In genomic region chr3:49654955-49655556, GRCh38 we compare ENCODE assay signal across 21 cellular contexts. TPM values are rescaled to one million over a fixed set of nuclear protein-coding genes. Genes with fewer than 3 reads are reported as not detected.
DNase-seq lines count a peak whose midpoint lies in the region; ATAC-seq and TF ChIP-seq lines count a peak whose summit lies in the region.
"Had no signal": no experiment of that assay in that cellular context is flagged by ENCODE, and none has a peak within 500 bp of the region (broad histone marks: within the 10 kb centered on the region; RNA-seq: fewer than 3 reads in every experiment).

No MANE protein-coding gene starts in this region.

- DNase-seq in NCI-H2081 (lab: John Stamatoyannopoulos, UW) (peak; percentile 76 to 91), SHP77 (lab: John Stamatoyannopoulos, UW) (peak; percentile 26 to 75)
- DNase-seq in stimulated activated naive B cell treated with anti-CD40 and anti-IgM and Interleukin-4, amounts not matched to agents 10 μg/mL and 1 μg/mL and 100 μg/mL, for 72 hours, result no peak
- DNase-seq in activated T-cell treated with anti-CD3 and anti-CD28 coated beads, Interleukin-2, amount 50 U/mL, for 4 hours, result no peak
- DNase-seq: activated CD8-positive, alpha-beta T cell treated with anti-CD3 and anti-CD28 coated beads, Interleukin-2, amount 10 ng/mL, durations not matched to agents 7 days and 5 days; activated T-cell treated with anti-CD3 and anti-CD28 coated beads, Interleukin-2, amount 50 U/mL, for 72 hours; AML-193; endodermal cell; heart left ventricle; islet precursor cell; mesenchymal stem cell; NCI-H226; stimulated activated CD4-positive, alpha-beta T cell treated with anti-CD3 and anti-CD28 coated beads, Interleukin-4, amount 100 ng/mL, for 24 hours had no signal

- no peaks in the 10 kb centered on the region for H3K36me3 Mint-ChIP-seq in stimulated activated naive B cell treated with anti-CD40 and anti-IgM and Interleukin-4, amounts not matched to agents 10 μg/mL and 1 μg/mL and 100 μg/mL, for 72 hours
- no peaks in the 10 kb centered on the region for H3K36me3 Mint-ChIP-seq in activated T-cell treated with anti-CD3 and anti-CD28 coated beads, Interleukin-2, amount 50 U/mL, for 4 hours (ENCODE audit: insufficient read depth)
- H3K36me3 Mint-ChIP-seq: activated naive CD8-positive, alpha-beta T cell; natural killer cell treated with Interleukin-12 subunit alpha and Interleukin-12 subunit beta and Interleukin-15 and Interleukin-18, amount 100 ng/mL, for 72 hours had no signal

- CTCF ChIA-PET in HEK293 (lab: Yijun Ruan, JAX), result no interaction called here

- H3K27ac ChIP-seq in HEK293 (ENCODE audit: extremely low read depth, low read depth, low read length), result no peak overlapping the region
- H3K27ac ChIP-seq: heart left ventricle, prostate gland had no signal

- H3K4me1 ChIP-seq in HEK293 (ENCODE audit: control insufficient read depth, insufficient read depth, low read length), result no peaks in the 10 kb centered on the region
- H3K4me1 ChIP-seq: heart left ventricle, prostate gland had no signal

- no peak overlapping the region for H3K27ac Mint-ChIP-seq in stimulated activated naive B cell treated with anti-CD40 and anti-IgM and Interleukin-4, amounts not matched to agents 10 μg/mL and 1 μg/mL and 100 μg/mL, for 72 hours
- H3K27ac Mint-ChIP-seq: activated CD8-positive, alpha-beta T cell treated with anti-CD3 and anti-CD28 coated beads, Interleukin-2, amount 10 ng/mL, durations not matched to agents 7 days and 5 days; activated naive CD8-positive, alpha-beta T cell; activated T-cell treated with anti-CD3 and anti-CD28 coated beads, Interleukin-2, amount 50 U/mL, for 72 hours; endodermal cell; natural killer cell treated with Interleukin-12 subunit alpha and Interleukin-12 subunit beta and Interleukin-15 and Interleukin-18, amount 100 ng/mL, for 72 hours; T-helper 1 cell treated with Interleukin-12 subunit alpha and Interleukin-12 subunit beta and Interleukin-4 antibody, amounts not matched to agents 30 μg/mL and 1 μg/mL, for 36 hours had no signal

- H3K36me3 ChIP-seq in HEK293 (ENCODE audit: control insufficient read depth in 2 of 2, insufficient read depth in 1 of 2, low read length in 2 of 2), result no peaks in the 10 kb centered on the region
- H3K36me3 ChIP-seq: prostate gland had no signal

- H3K4me3 Mint-ChIP-seq in stimulated activated naive B cell treated with anti-CD40 and anti-IgM and Interleukin-4, amounts not matched to agents 10 μg/mL and 1 μg/mL and 100 μg/mL, for 72 hours, result no peak overlapping the region
- H3K4me3 Mint-ChIP-seq in activated T-cell treated with anti-CD3 and anti-CD28 coated beads, Interleukin-2, amount 50 U/mL, for 4 hours, result no peak overlapping the region
- H3K4me3 Mint-ChIP-seq: activated CD8-positive, alpha-beta T cell treated with anti-CD3 and anti-CD28 coated beads, Interleukin-2, amount 10 ng/mL, durations not matched to agents 7 days and 5 days; activated naive CD8-positive, alpha-beta T cell; activated T-cell treated with anti-CD3 and anti-CD28 coated beads, Interleukin-2, amount 50 U/mL, for 72 hours; endodermal cell; natural killer cell treated with Interleukin-12 subunit alpha and Interleukin-12 subunit beta and Interleukin-15 and Interleukin-18, amount 100 ng/mL, for 72 hours; T-helper 1 cell treated with Interleukin-12 subunit alpha and Interleukin-12 subunit beta and Interleukin-4 antibody, amounts not matched to agents 30 μg/mL and 1 μg/mL, for 36 hours had no signal

- no peak overlapping the region for H3K4me3 ChIP-seq in HEK293 (ENCODE audit: low read depth, low read length)
- H3K4me3 ChIP-seq: heart left ventricle, prostate gland, smooth muscle cell had no signal

- peak; percentile 36 to 47 for ATAC-seq in stimulated activated naive B cell treated with anti-CD40 and anti-IgM and Interleukin-4, amounts not matched to agents 10 μg/mL and 1 μg/mL and 100 μg/mL, for 72 hours (replicated peaks)
- ATAC-seq in HG03521 (IDR thresholded peaks at IDR 0.05; ENCODE audit: unreplicated experiment), result no peak
- no peak for ATAC-seq in GM21390 (IDR thresholded peaks at IDR 0.05; ENCODE audit: unreplicated experiment)
- no peak for ATAC-seq in activated T-cell treated with anti-CD3 and anti-CD28 coated beads, Interleukin-2, amount 50 U/mL, for 4 hours
- ATAC-seq: activated CD8-positive, alpha-beta T cell treated with anti-CD3 and anti-CD28 coated beads, Interleukin-2, amount 10 ng/mL, durations not matched to agents 7 days and 5 days; activated T-cell treated with anti-CD3 and anti-CD28 coated beads, Interleukin-2, amount 50 U/mL, for 72 hours; natural killer cell treated with Interleukin-12 subunit alpha and Interleukin-12 subunit beta and Interleukin-15 and Interleukin-18, amount 100 ng/mL, for 72 hours had no signal

- POLR2A ChIA-PET in HEK293 (lab: Yijun Ruan, JAX), result no interaction called here

- H3K9me3 Mint-ChIP-seq in stimulated activated naive B cell treated with anti-CD40 and anti-IgM and Interleukin-4, amounts not matched to agents 10 μg/mL and 1 μg/mL and 100 μg/mL, for 72 hours, result no peaks in the 10 kb centered on the region
- no peaks in the 10 kb centered on the region for H3K9me3 Mint-ChIP-seq in activated T-cell treated with anti-CD3 and anti-CD28 coated beads, Interleukin-2, amount 50 U/mL, for 4 hours
- H3K9me3 Mint-ChIP-seq: activated T-cell treated with anti-CD3 and anti-CD28 coated beads, Interleukin-2, amount 50 U/mL, for 72 hours; endodermal cell; natural killer cell treated with Interleukin-12 subunit alpha and Interleukin-12 subunit beta and Interleukin-15 and Interleukin-18, amount 100 ng/mL, for 72 hours; T-helper 1 cell treated with Interleukin-12 subunit alpha and Interleukin-12 subunit beta and Interleukin-4 antibody, amounts not matched to agents 30 μg/mL and 1 μg/mL, for 36 hours had no signal

- H3K9me3 ChIP-seq in HEK293 (ENCODE audit: control insufficient read depth, insufficient read depth, low read depth, low read length), result no peaks in the 10 kb centered on the region
- H3K9me3 ChIP-seq: heart left ventricle, prostate gland had no signal

- peaks cover 6 to 11% of the 10 kb centered on the region in 2 donors for H3K27me3 Mint-ChIP-seq in stimulated activated naive B cell treated with anti-CD40 and anti-IgM and Interleukin-4, amounts not matched to agents 10 μg/mL and 1 μg/mL and 100 μg/mL, for 72 hours
- H3K27me3 Mint-ChIP-seq in activated T-cell treated with anti-CD3 and anti-CD28 coated beads, Interleukin-2, amount 50 U/mL, for 4 hours (ENCODE audit: low read depth), result peaks cover 7% of the 10 kb centered on the region
- H3K27me3 Mint-ChIP-seq: activated naive CD8-positive, alpha-beta T cell had no signal

- peaks cover 8 to 10% of the 10 kb centered on the region in 2 donors for H3K4me1 Mint-ChIP-seq in stimulated activated naive B cell treated with anti-CD40 and anti-IgM and Interleukin-4, amounts not matched to agents 10 μg/mL and 1 μg/mL and 100 μg/mL, for 72 hours
- no peaks in the 10 kb centered on the region for H3K4me1 Mint-ChIP-seq in activated T-cell treated with anti-CD3 and anti-CD28 coated beads, Interleukin-2, amount 50 U/mL, for 4 hours (ENCODE audit: low read depth)
- H3K4me1 Mint-ChIP-seq: endodermal cell had no signal

- TF ChIP-seq CTCF in HEK293 (tag by site-specific recombination; IDR thresholded peaks at IDR 0.05), result no peak

TF ChIP-seq in HEK293, 187 proteins besides CTCF, POLR2A, EP300 and RAD21:
- TF ChIP-seq ZIC2 (tag by site-specific recombination; IDR thresholded peaks at IDR 0.05) (peak; percentile 52; the same call in 1 of the 2 replicates), ZNF362 (tag by site-specific recombination; IDR thresholded peaks at IDR 0.05) (no peak)

RNA-seq across cellular contexts. Expression of gene APEH, which starts 19.1 kb away (rescaled TPM):
- total RNA-seq in activated T-cell treated with anti-CD3 and anti-CD28 coated beads, Interleukin-2, amount 50 U/mL, for 4 hours, result 100 to 1,000 TPM; 129 to 183 (median 171) TPM

RNA-seq across cellular contexts. Expression of gene MST1, which starts 34.2 kb away (rescaled TPM):
- 1 to 10 TPM; 4.1 to 5.7 (median 4.7) TPM for total RNA-seq in activated T-cell treated with anti-CD3 and anti-CD28 coated beads, Interleukin-2, amount 50 U/mL, for 4 hours

RNA-seq across cellular contexts. Expression of gene RNF123, which starts 34.3 kb away (rescaled TPM):
- 10 to 100 TPM; 34.0 to 41.4 (median 35.4) TPM for total RNA-seq in activated T-cell treated with anti-CD3 and anti-CD28 coated beads, Interleukin-2, amount 50 U/mL, for 4 hours

Comparison
In these comparisons a context has a peak if more than half of its experiments do, and no peak if none do; other contexts are left out.
1. DNase-seq: peak in NCI-H2081 (2 of 2) and SHP77 (2 of 2); none in stimulated activated naive B cell treated with anti-CD40 and anti-IgM and Interleukin-4, amounts not matched to agents 10 μg/mL and 1 μg/mL and 100 μg/mL, for 72 hours (single experiment) and activated T-cell treated with anti-CD3 and anti-CD28 coated beads, Interleukin-2, amount 50 U/mL, for 4 hours (single experiment).
2. ATAC-seq: peak in stimulated activated naive B cell treated with anti-CD40 and anti-IgM and Interleukin-4, amounts not matched to agents 10 μg/mL and 1 μg/mL and 100 μg/mL, for 72 hours (2 of 2); none in HG03521 (single experiment), GM21390 (single experiment) and activated T-cell treated with anti-CD3 and anti-CD28 coated beads, Interleukin-2, amount 50 U/mL, for 4 hours (0 of 2).